ENCODE assay signal across 8 cellular contexts in the genomic region with DNA sequence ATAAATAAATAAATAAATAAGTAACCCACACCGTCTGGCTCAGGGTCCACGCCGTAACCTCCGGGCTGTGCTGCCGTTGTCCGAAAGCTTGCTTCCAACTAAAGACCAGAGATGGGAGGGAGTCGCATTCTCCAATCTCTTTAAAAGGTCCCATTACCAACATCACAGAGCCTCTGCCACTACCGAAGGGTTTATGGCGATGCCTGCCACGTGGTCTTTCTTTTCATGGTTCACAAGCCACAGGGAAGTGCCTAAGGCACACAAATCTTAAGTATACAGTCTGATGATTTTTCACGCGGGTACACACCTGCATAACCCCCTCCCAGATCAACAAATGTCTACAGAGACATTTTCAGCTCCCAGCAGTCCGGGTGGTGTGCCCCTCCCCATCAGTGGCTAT. TPM values are rescaled to one million over a fixed set of nuclear protein-coding genes. Genes with fewer than 3 reads are reported as not detected.
A peak's percentile ranks its signal among the peaks of the same experiment; 100 is the strongest.
DNase-seq lines count a peak whose midpoint lies in the region; ATAC-seq, FAIRE-seq and TF ChIP-seq lines count a peak whose summit lies in the region.

No MANE protein-coding gene starts in this region.

- intact Hi-C loops in psoas muscle (cut with DNase I) = no loop called here
- intact Hi-C loops in adrenal gland (cut with DNase I) = loop anchor here in 1 of 2 donors (5.0 kb wide), 1 partner anchor 104 kb away; no protein-coding TSS in a partner anchor

- no peak for TF ChIP-seq POLR2A in adrenal gland (IDR thresholded peaks at IDR 0.05)

- CTCF ChIA-PET in RWPE1 (lab: Yijun Ruan, JAX) = interaction anchor here (0.8 to 1.1 kb wide), 2 partner anchors 334 to 432 kb away, joined by 4 to 6 read pairs; no protein-coding TSS in a partner anchor

- FAIRE-seq in frontal cortex (lab: Jason Lieb, UNC) = no peak

- POLR2A ChIA-PET in RWPE1 (lab: Yijun Ruan, JAX; ENCODE audit: low non-redundant PET) = interaction anchor here (0.5 kb wide), 1 partner anchor 355 kb away, joined by 8 read pairs; no protein-coding TSS in a partner anchor

- peaks cover 10% of the 10 kb centered on the region for H3K4me1 ChIP-seq in psoas muscle
- H3K4me1 ChIP-seq in adrenal gland (replicated peaks in 1 of 2) = peaks cover 0 to 44% of the 10 kb centered on the region in 2 donors

- no peaks in the 10 kb centered on the region for H3K36me3 ChIP-seq in psoas muscle (ENCODE audit: insufficient read depth in 1 of 2, low read depth in 1 of 2)
- H3K36me3 ChIP-seq in adrenal gland (replicated peaks in 1 of 2) = peaks cover 0 to 4% of the 10 kb centered on the region in 2 donors

- DNase-seq in NCI-H146 (lab: John Stamatoyannopoulos, UW) (peak; percentile 9), NCI-H146 treated with DMSO at 0.1 percent for 48 hours (lab: John Stamatoyannopoulos, UW; ENCODE audit: unreplicated experiment) (no peak), RWPE1 (ENCODE audit: low spot score) (peak; percentile 23), epithelial cell of proximal tubule (ENCODE audit: low read depth) (no peak), psoas muscle (no peak), adrenal gland (no peak), frontal cortex (ENCODE audit: low spot score in 2 of 2) (no peak)

- TF ChIP-seq CTCF in RWPE1 (conservative IDR thresholded peaks at IDR 0.05; ENCODE audit: low read depth) = no peak
- TF ChIP-seq CTCF in epithelial cell of proximal tubule (conservative IDR thresholded peaks at IDR 0.05; ENCODE audit: low read depth, low read length) = no peak
- no peak for TF ChIP-seq CTCF in psoas muscle (IDR thresholded peaks at IDR 0.05)
- no peak for TF ChIP-seq CTCF in adrenal gland (IDR thresholded peaks at IDR 0.05)

- 45 to 59% (median 52%) methylated on average over 13 of the region's 13 CpGs for WGBS in psoas muscle, 3 donors
- 27 to 54% (median 47%) methylated on average over 13 of the region's 13 CpGs for WGBS in adrenal gland, 4 donors

- H3K27me3 ChIP-seq in psoas muscle (ENCODE audit: insufficient read depth in 3 of 3, low read length in 2 of 3) = peaks cover 0 to 47% (median 2%) of the 10 kb centered on the region in 3 donors
- no peaks in the 10 kb centered on the region for H3K27me3 ChIP-seq in adrenal gland

- ATAC-seq in psoas muscle (no peak), GM19463 (IDR thresholded peaks at IDR 0.05; ENCODE audit: unreplicated experiment) (no peak)

- H3K9me3 ChIP-seq in psoas muscle (no peaks in the 10 kb centered on the region), adrenal gland (replicated peaks in 1 of 3) (no peaks in the 10 kb centered on the region)

- peak overlapping the region; percentile 89 for H3K4me3 ChIP-seq in epithelial cell of proximal tubule (ENCODE audit: low read depth, low read length)
- peak overlapping the region; percentile 69 for H3K4me3 ChIP-seq in psoas muscle
- peak overlapping the region in 2 of 4 donors; percentile 59 to 89 for H3K4me3 ChIP-seq in adrenal gland

- peak overlapping the region; percentile 96 for H3K27ac ChIP-seq in RWPE1
- H3K27ac ChIP-seq in psoas muscle = no peak overlapping the region
- H3K27ac ChIP-seq in adrenal gland = no peak overlapping the region

RNA-seq across cellular contexts. Expression of a gene that starts 1.4 kb away (rescaled TPM):
- total RNA-seq in epithelial cell of proximal tubule (318 and 473 TPM in 2 replicates), psoas muscle (10 to 100 TPM in 2 of 4 donors, 1 to 10 TPM in 2; 7.0 to 11.9 (median 10.4) TPM), adrenal gland (10 to 100 TPM; 30.0 to 93.8 (median 61.8) TPM), frontal cortex (87.2 TPM)
- polyA plus RNA-seq in psoas muscle (10 to 100 TPM in 1 of 3 donors, 1 to 10 TPM in 2; 6.1 to 44.5 (median 7.1) TPM), adrenal gland (10 to 100 TPM; 45.4 to 54.5 (median 53.0) TPM)

RNA-seq across cellular contexts. Expression of a gene that starts 31.8 kb away (rescaled TPM):
- 63.7 and 65.7 TPM in 2 replicates for total RNA-seq in epithelial cell of proximal tubule
- 10 to 100 TPM; 13.1 to 19.3 (median 15.9) TPM for total RNA-seq in psoas muscle
- polyA plus RNA-seq in psoas muscle = 10 to 100 TPM in 2 of 3 donors, 1 to 10 TPM in 1; 5.9 to 11.2 (median 11.1) TPM
- 10 to 100 TPM; 35.5 to 81.6 (median 60.4) TPM for total RNA-seq in adrenal gland
- 10 to 100 TPM; 10.7 to 25.2 (median 22.8) TPM for polyA plus RNA-seq in adrenal gland
- total RNA-seq in frontal cortex = 60.3 TPM

Comparison
In these comparisons a context has a peak if more than half of its experiments do, and no peak if none do; other contexts are left out.
1. DNase-seq: peak in NCI-H146 (single experiment) and RWPE1 (single experiment); none in NCI-H146 treated with DMSO at 0.1 percent for 48 hours (single experiment), epithelial cell of proximal tubule (single experiment), psoas muscle (0 of 2), adrenal gland (0 of 7) and frontal cortex (0 of 2).